ENCODE assay signal across 8 cellular contexts in genomic region chr1:227947678-227948492, GRCh38. TPM values are rescaled to one million over a fixed set of nuclear protein-coding genes. Genes with fewer than 3 reads are reported as not detected.
A peak's percentile ranks its signal among the peaks of the same experiment; 100 is the strongest.
DNase-seq lines count a peak whose midpoint lies in the region; ATAC-seq and TF ChIP-seq lines count a peak whose summit lies in the region.

Gene WNT9A, minus strand, starts transcription at chr1:227947932. Its CDS starts 45 bp downstream, at chr1:227947887.

- no peaks in the 10 kb centered on the region for H3K9me3 ChIP-seq in BLaER1 treated with 17β-estradiol and CSF1 and Interleukin-3, amounts not matched to agents 10 nM and 100 nM (replicated peaks in 1 of 11)
- H3K9me3 ChIP-seq in body of pancreas: no peaks in the 10 kb centered on the region

- peak within 1 kb of the TSS in 2 of 11 experiments; percentile 34 to 60; a peak in 2 of 22 replicates for H3K27ac ChIP-seq in BLaER1 treated with 17β-estradiol and CSF1 and Interleukin-3, amounts not matched to agents 10 nM and 100 nM
- H3K27ac ChIP-seq in body of pancreas: peak within 1 kb of the TSS; percentile 80 to 91 (median 86)
- peak within 1 kb of the TSS in 14 of 21 experiments; percentile 3 to 79 (median 59) for H3K27ac ChIP-seq in skin epidermis

- peak in 1 of 3 donors; percentile 17 for TF ChIP-seq POLR2A in body of pancreas (IDR thresholded peaks at IDR 0.05)

- peak in 1 of 7 experiments; percentile 1 for TF ChIP-seq CTCF in body of pancreas (IDR thresholded peaks at IDR 0.05)

- WGBS in body of pancreas, 2 donors: 0 to 2% methylated on average over 1 to 70 of the region's 119 CpGs

- ATAC-seq in GM19351 (IDR thresholded peaks at IDR 0.05; ENCODE audit: unreplicated experiment): peak; percentile 49
- peak; percentile 49 for ATAC-seq in body of pancreas
- ATAC-seq in HG03469 (IDR thresholded peaks at IDR 0.05; ENCODE audit: unreplicated experiment): no peak

- peak within 1 kb of the TSS; percentile 84 to 100 (median 96) for H3K4me2 ChIP-seq in BLaER1 treated with 17β-estradiol and CSF1 and Interleukin-3, amounts not matched to agents 10 nM and 100 nM

- H3K4me3 ChIP-seq in BLaER1 treated with 17β-estradiol and CSF1 and Interleukin-3, amounts not matched to agents 10 nM and 100 nM: peak within 1 kb of the TSS; percentile 62 to 76 (median 67)
- H3K4me3 ChIP-seq in body of pancreas: peak within 1 kb of the TSS in 1 of 2 donors; percentile 29
- peak within 1 kb of the TSS; percentile 50 for H3K4me3 ChIP-seq in iPS-11a (ENCODE audit: low read depth, low read length)
- H3K4me3 ChIP-seq in skin epidermis: peak within 1 kb of the TSS; percentile 28 to 55 (median 42)

- H3K4me1 ChIP-seq in BLaER1 treated with 17β-estradiol and CSF1 and Interleukin-3, amounts not matched to agents 10 nM and 100 nM: peaks cover 11 to 55% (median 48%) of the 10 kb centered on the region in 10 experiments; a peak in 19 of 20 replicates
- H3K4me1 ChIP-seq in body of pancreas: peaks cover 35% of the 10 kb centered on the region

- intact Hi-C loops in body of pancreas (cut with DNase I): loop anchor here (5.0 to 10.0 kb wide), 2 partner anchors 186 to 463 kb away; no protein-coding TSS in a partner anchor

- DNase-seq in NCI-H2196 treated with DMSO at 0.1 percent for 48 hours (lab: John Stamatoyannopoulos, UW; ENCODE audit: unreplicated experiment) (peak; percentile 30), body of pancreas (peak; percentile 43 to 74 (median 56)), activated gamma-delta T cell (lab: John Stamatoyannopoulos, UW) (no peak)

- H3K27me3 ChIP-seq in BLaER1 treated with 17β-estradiol and CSF1 and Interleukin-3, amounts not matched to agents 10 nM and 100 nM: peaks cover 32 to 47% (median 35%) of the 10 kb centered on the region in 11 experiments
- H3K27me3 ChIP-seq in body of pancreas: no peaks in the 10 kb centered on the region

- H4K20me1 ChIP-seq in BLaER1 treated with 17β-estradiol and CSF1 and Interleukin-3, amounts not matched to agents 10 nM and 100 nM: peaks cover 0 to 60% (median 23%) of the 10 kb centered on the region in 11 experiments; a peak in 14 of 22 replicates

- H3K9ac ChIP-seq in BLaER1 treated with 17β-estradiol and CSF1 and Interleukin-3, amounts not matched to agents 10 nM and 100 nM: peak within 1 kb of the TSS; percentile 18 to 72 (median 55); a peak in 19 of 22 replicates

- no peaks in the 10 kb centered on the region for H3K36me3 ChIP-seq in BLaER1 treated with 17β-estradiol and CSF1 and Interleukin-3, amounts not matched to agents 10 nM and 100 nM
- H3K36me3 ChIP-seq in body of pancreas (replicated peaks in 1 of 2; ENCODE audit: insufficient read depth in 1 of 2, low read depth in 2 of 2): no peaks in the 10 kb centered on the region

RNA-seq across cellular contexts. Expression of gene WNT9A, which starts in this region (rescaled TPM):
- 1 to 10 TPM in 1 of 2 donors, under 1 TPM in 1; 0.66 to 2.1 TPM for total RNA-seq in body of pancreas
